In genomic region chr11:130313383-130314183, GRCh38 we compare ENCODE assay signal across 8 cellular contexts. TPM values are rescaled to one million over a fixed set of nuclear protein-coding genes. Genes with fewer than 3 reads are reported as not detected.
DNase-seq lines count a peak whose midpoint lies in the region; ATAC-seq and TF ChIP-seq lines count a peak whose summit lies in the region.

No MANE protein-coding gene starts in this region.

- peaks cover 23% of the 10 kb centered on the region; the same call in 1 of the 2 replicates for H3K79me2 ChIP-seq in KMS-11 (ENCODE audit: insufficient read depth, low read depth)

- H3K4me1 ChIP-seq in KMS-11 (ENCODE audit: low read depth, poor library complexity, severe bottlenecking): peaks cover 25% of the 10 kb centered on the region
- peaks cover 55% of the 10 kb centered on the region for H3K4me1 ChIP-seq in body of pancreas
- H3K4me1 ChIP-seq in liver (ENCODE audit: control insufficient read depth in 4 of 4, insufficient read depth in 4 of 4, low read length in 3 of 4): peaks cover 6 to 37% (median 25%) of the 10 kb centered on the region in 4 donors
- peaks cover 0 to 42% (median 13%) of the 10 kb centered on the region in 4 donors for H3K4me1 ChIP-seq in tibial nerve

- no peak overlapping the region for H3K4me3 ChIP-seq in KMS-11 (IDR thresholded peaks at IDR 0.05; ENCODE audit: insufficient read depth, low read depth, low read length)
- peak overlapping the region; percentile 44 to 85 for H3K4me3 ChIP-seq in body of pancreas
- peak overlapping the region; percentile 67 to 87 (median 71) for H3K4me3 ChIP-seq in liver (ENCODE audit: low read depth in 1 of 3, low read length in 3 of 3)
- peak overlapping the region; percentile 69 to 90 (median 80) for H3K4me3 ChIP-seq in tibial nerve

- H3K27me3 ChIP-seq in KMS-11 (ENCODE audit: insufficient read depth, low read depth) (no peaks in the 10 kb centered on the region), body of pancreas (no peaks in the 10 kb centered on the region), liver (ENCODE audit: control insufficient read depth in 4 of 4, insufficient read depth in 4 of 4, low read length in 3 of 4) (no peaks in the 10 kb centered on the region), tibial nerve (no peaks in the 10 kb centered on the region)

- H3K27ac ChIP-seq in KMS-11 (peak overlapping the region; percentile 81), body of pancreas (peak overlapping the region; percentile 91 to 98 (median 94)), liver (ENCODE audit: low read depth in 1 of 2, low read length in 2 of 2) (peak overlapping the region; percentile 87 to 95), tibial nerve (peak overlapping the region; percentile 90 to 97 (median 94))

- no peaks in the 10 kb centered on the region for H4K20me1 ChIP-seq in KMS-11 (ENCODE audit: insufficient read depth)

- WGBS in body of pancreas, 2 donors: 1% methylated on average over 21 of the region's 21 CpGs
- 2% methylated on average over 21 of the region's 21 CpGs for WGBS in liver
- WGBS in tibial nerve, 2 donors: 3 to 4% methylated on average over 21 of the region's 21 CpGs

- TF ChIP-seq CTCF in KMS-11 (conservative IDR thresholded peaks at IDR 0.05; ENCODE audit: low read depth, low read length): no peak
- no peak for TF ChIP-seq CTCF in body of pancreas (IDR thresholded peaks at IDR 0.05)
- TF ChIP-seq CTCF in liver (IDR thresholded peaks at IDR 0.05; ENCODE audit: low read depth, low read length, missing input control): no peak
- TF ChIP-seq CTCF in tibial nerve (IDR thresholded peaks at IDR 0.05): no peak

- H3K9ac ChIP-seq in KMS-11: peak overlapping the region; percentile 83
- peak overlapping the region; percentile 83 to 86 for H3K9ac ChIP-seq in liver (ENCODE audit: low read depth in 1 of 2, low read length in 2 of 2)

- intact Hi-C loops in body of pancreas (cut with DNase I): loop anchor here (10.0 kb wide), 1 partner anchor 99 kb away; no protein-coding TSS in a partner anchor

- TF ChIP-seq POLR2A in body of pancreas (IDR thresholded peaks at IDR 0.05): peak in 1 of 3 donors; percentile 4
- no peak for TF ChIP-seq POLR2A in tibial nerve (IDR thresholded peaks at IDR 0.05)

- no peak for TF ChIP-seq RAD21 in liver (IDR thresholded peaks at IDR 0.05)

- H3K9me3 ChIP-seq in body of pancreas (no peaks in the 10 kb centered on the region), liver (ENCODE audit: control insufficient read depth in 4 of 4, low read length in 3 of 4) (no peaks in the 10 kb centered on the region), tibial nerve (no peaks in the 10 kb centered on the region)

- no peak for ATAC-seq in body of pancreas
- ATAC-seq in GM19452 (IDR thresholded peaks at IDR 0.05; ENCODE audit: unreplicated experiment): no peak

- peak overlapping the region; percentile 79 for H3K4me2 ChIP-seq in KMS-11

- DNase-seq in DMS53 (lab: John Stamatoyannopoulos, UW) (peak; percentile 87), body of pancreas (no peak), tibial nerve (ENCODE audit: low spot score in 2 of 2) (no peak), AG08396 (ENCODE audit: low spot score) (no peak)
- no peak for DNase-seq in activated CD4-positive, CD25-positive, alpha-beta regulatory T cell (lab: John Stamatoyannopoulos, UW)

- H3K36me3 ChIP-seq in KMS-11 (ENCODE audit: insufficient read depth) (no peaks in the 10 kb centered on the region), body of pancreas (replicated peaks in 1 of 2; ENCODE audit: insufficient read depth in 1 of 2, low read depth in 2 of 2) (no peaks in the 10 kb centered on the region), liver (ENCODE audit: control insufficient read depth in 4 of 4, insufficient read depth in 3 of 4, low read depth in 1 of 4, low read length in 3 of 4) (no peaks in the 10 kb centered on the region), tibial nerve (no peaks in the 10 kb centered on the region)

- TF ChIP-seq EP300 in tibial nerve (IDR thresholded peaks at IDR 0.05): no peak

- H2AFZ ChIP-seq in KMS-11 (ENCODE audit: low read depth): peak overlapping the region; percentile 26; the same call in 1 of the 2 replicates

TF ChIP-seq in liver, 16 proteins besides CTCF, POLR2A, EP300 and RAD21:
- TF ChIP-seq FOXA2 (IDR thresholded peaks at IDR 0.05): no peak
- no peak for TF ChIP-seq ATF3 (IDR thresholded peaks at IDR 0.05)
- peak in 1 of 2 donors; percentile 17 for TF ChIP-seq GABPA (IDR thresholded peaks at IDR 0.05 in 1 of 2, conservative IDR thresholded peaks at IDR 0.05 in 1 of 2)
- TF ChIP-seq RXRA (IDR thresholded peaks at IDR 0.05): no peak
- no peak for TF ChIP-seq NR2F2 (IDR thresholded peaks at IDR 0.05)
- TF ChIP-seq, protein P1, sequence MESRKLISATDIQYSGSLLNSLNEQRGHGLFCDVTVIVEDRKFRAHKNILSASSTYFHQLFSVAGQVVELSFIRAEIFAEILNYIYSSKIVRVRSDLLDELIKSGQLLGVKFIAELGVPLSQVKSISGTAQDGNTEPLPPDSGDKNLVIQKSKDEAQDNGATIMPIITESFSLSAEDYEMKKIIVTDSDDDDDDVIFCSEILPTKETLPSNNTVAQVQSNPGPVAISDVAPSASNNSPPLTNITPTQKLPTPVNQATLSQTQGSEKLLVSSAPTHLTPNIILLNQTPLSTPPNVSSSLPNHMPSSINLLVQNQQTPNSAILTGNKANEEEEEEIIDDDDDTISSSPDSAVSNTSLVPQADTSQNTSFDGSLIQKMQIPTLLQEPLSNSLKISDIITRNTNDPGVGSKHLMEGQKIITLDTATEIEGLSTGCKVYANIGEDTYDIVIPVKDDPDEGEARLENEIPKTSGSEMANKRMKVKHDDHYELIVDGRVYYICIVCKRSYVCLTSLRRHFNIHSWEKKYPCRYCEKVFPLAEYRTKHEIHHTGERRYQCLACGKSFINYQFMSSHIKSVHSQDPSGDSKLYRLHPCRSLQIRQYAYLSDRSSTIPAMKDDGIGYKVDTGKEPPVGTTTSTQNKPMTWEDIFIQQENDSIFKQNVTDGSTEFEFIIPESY (IDR thresholded peaks at IDR 0.05): no peak

RNA-seq across cellular contexts. Expression of gene ZBTB44, which starts 1.1 kb away (rescaled TPM):
- total RNA-seq in body of pancreas: 10 to 100 TPM; 25.4 to 32.9 TPM
- total RNA-seq in liver: 10 to 100 TPM; 24.2 to 33.9 TPM
- polyA plus RNA-seq in liver: 1 to 10 TPM; 4.7 to 9.8 TPM
- total RNA-seq in tibial nerve: 10 to 100 TPM; 45.3 to 62.1 (median 55.8) TPM
